ENCODE assay signal across 34 cellular contexts in genomic region chr11:102846292-102846691, GRCh38. TPM values are rescaled to one million over a fixed set of nuclear protein-coding genes. Genes with fewer than 3 reads are reported as not detected.
DNase-seq lines count a peak whose midpoint lies in the region; ATAC-seq, FAIRE-seq and TF ChIP-seq lines count a peak whose summit lies in the region.
"Had no signal": no experiment of that assay in that cellular context is flagged by ENCODE, and none has a peak within 500 bp of the region (broad histone marks: within the 10 kb centered on the region; RNA-seq: fewer than 3 reads in every experiment).

No MANE protein-coding gene starts in this region.

- no peak overlapping the region for H3K4me2 ChIP-seq in osteoblast (ENCODE audit: insufficient read depth, low read length)
- H3K4me2 ChIP-seq: neural progenitor cell had no signal

- no peaks in the 10 kb centered on the region for H3K9me3 ChIP-seq in osteoblast (ENCODE audit: low read depth, low read length)
- H3K9me3 ChIP-seq: BE2C, colonic mucosa, stomach had no signal

- no peaks in the 10 kb centered on the region for H3K79me2 ChIP-seq in osteoblast (ENCODE audit: insufficient read depth, low read length)

- H3K4me1 Mint-ChIP-seq in type B pancreatic cell (ENCODE audit: unreplicated experiment): no peaks in the 10 kb centered on the region
- H3K4me1 Mint-ChIP-seq: neural progenitor cell had no signal

- H3K27ac ChIP-seq in osteoblast (ENCODE audit: low read depth, low read length): no peak overlapping the region
- H3K27ac ChIP-seq: colonic mucosa, neural progenitor cell, stomach had no signal

- FAIRE-seq in HTR-8/SVneo (lab: Jason Lieb, UNC): no peak
- peak; percentile 52 for FAIRE-seq in RCC 7860 (lab: Jason Lieb, UNC)
- FAIRE-seq: GM12878, H54 had no signal

- H3K4me3 ChIP-seq in fibroblast of the aortic adventitia (ENCODE audit: low read depth, low read length): no peak overlapping the region
- H3K4me3 ChIP-seq in osteoblast (ENCODE audit: insufficient read depth, low read length): no peak overlapping the region
- H3K4me3 ChIP-seq: colonic mucosa, GM12878, neural progenitor cell, stomach had no signal

- TF ChIP-seq CTCF in fibroblast of the aortic adventitia (IDR thresholded peaks at IDR 0.05; ENCODE audit: insufficient read depth, low read length) (no peak), type B pancreatic cell (conservative IDR thresholded peaks at IDR 0.05) (no peak), osteoblast (IDR thresholded peaks at IDR 0.05; ENCODE audit: extremely low read depth, low read depth, low read length) (no peak)

- H3K4me3 Mint-ChIP-seq in type B pancreatic cell: no peak overlapping the region
- H3K4me3 Mint-ChIP-seq: activated naive CD8-positive, alpha-beta T cell; activated T-cell treated with anti-CD3 and anti-CD28 coated beads, Interleukin-2, amount 50 U/mL, for 24 hours; CD8-positive, alpha-beta T cell; neural progenitor cell; WTC11 had no signal

- DNase-seq in EL (peak; percentile 53), HTR-8/SVneo (ENCODE audit: insufficient read length, low spot score) (peak; percentile 24), RCC 7860 (ENCODE audit: low spot score) (peak; percentile 39), fibroblast of the aortic adventitia (ENCODE audit: low read depth) (peak; percentile 37), type B pancreatic cell (ENCODE audit: extremely low spot score, unreplicated experiment) (no peak), sciatic nerve (ENCODE audit: low spot score) (no peak), osteoblast (ENCODE audit: insufficient read length, low spot score, missing footprints) (no peak)
- DNase-seq: activated effector memory CD4-positive, alpha-beta T cell treated with anti-CD3 and anti-CD28 coated beads, Interleukin-2, amount 50 U/mL, for 16 hours; activated T-cell treated with anti-CD3 and anti-CD28 coated beads, Interleukin-2, amount 50 U/mL, for 24 hours; anterior cingulate cortex; BE2C; CD8-positive, alpha-beta T cell; colonic mucosa; DMS 273 treated with DMSO at 0.1 percent for 48 hours; effector memory CD4-positive, alpha-beta T cell; glutamatergic neuron; islet precursor cell; KBM-7; left ventricle myocardium superior; NCI-H2029; NCI-H524 treated with DMSO at 0.1 percent for 48 hours; posterior cingulate gyrus; right cardiac atrium; SIG-M5; stomach had no signal

- intact Hi-C loops in sciatic nerve (cut with DNase I): no loop called here

- H2AFZ ChIP-seq in osteoblast (ENCODE audit: low read length): no peak overlapping the region
- H2AFZ ChIP-seq: neural progenitor cell had no signal

- H3K9me3 Mint-ChIP-seq in type B pancreatic cell: no peaks in the 10 kb centered on the region
- H3K9me3 Mint-ChIP-seq: activated T-cell treated with anti-CD3 and anti-CD28 coated beads, Interleukin-2, amount 50 U/mL, for 24 hours; CD8-positive, alpha-beta T cell; neural progenitor cell had no signal

- no peak overlapping the region for H3K27ac Mint-ChIP-seq in type B pancreatic cell
- H3K27ac Mint-ChIP-seq: activated naive CD8-positive, alpha-beta T cell; activated T-cell treated with anti-CD3 and anti-CD28 coated beads, Interleukin-2, amount 50 U/mL, for 24 hours; CD8-positive, alpha-beta T cell; neural progenitor cell; WTC11 had no signal

- H3K36me3 ChIP-seq in osteoblast (ENCODE audit: insufficient read depth, low read length): no peaks in the 10 kb centered on the region
- H3K36me3 ChIP-seq: BE2C, colonic mucosa, neural progenitor cell, stomach had no signal

- H3K27me3 ChIP-seq in osteoblast (ENCODE audit: insufficient read depth, low read length): no peaks in the 10 kb centered on the region
- H3K27me3 ChIP-seq: colonic mucosa, neural progenitor cell, stomach had no signal

- H3K4me1 ChIP-seq in osteoblast (ENCODE audit: insufficient read depth, low read length): peaks cover 31% of the 10 kb centered on the region
- H3K4me1 ChIP-seq: BE2C, colonic mucosa, neural progenitor cell had no signal

- peaks cover 4% of the 10 kb centered on the region for H3K27me3 Mint-ChIP-seq in type B pancreatic cell

- ATAC-seq in sciatic nerve (no peak), GM18498 (IDR thresholded peaks at IDR 0.05; ENCODE audit: unreplicated experiment) (no peak)
- ATAC-seq: CD8-positive, alpha-beta T cell; GM12878; left ventricle myocardium superior; Panc1; right cardiac atrium; WTC11 had no signal

- H3K36me3 Mint-ChIP-seq in type B pancreatic cell: no peaks in the 10 kb centered on the region
- H3K36me3 Mint-ChIP-seq: activated naive CD8-positive, alpha-beta T cell; CD8-positive, alpha-beta T cell; neural progenitor cell; WTC11 had no signal

- no peaks in the 10 kb centered on the region for H4K20me1 ChIP-seq in osteoblast (ENCODE audit: insufficient read depth, low read length)

RNA-seq across cellular contexts. Expression of gene MMP3, which starts 2.9 kb away (rescaled TPM):
- total RNA-seq in fibroblast of the aortic adventitia (ENCODE audit: low replicate concordance): 3.3 TPM in 1 of 2 replicates, not detected in the other
- not detected in 2 replicates for total RNA-seq in type B pancreatic cell (ENCODE audit: low replicate concordance)
- total RNA-seq in sciatic nerve: 6.7 TPM
- total RNA-seq in osteoblast: 1.8 and 5.1 TPM in 2 replicates
- total RNA-seq: cardiac septum; CD8-positive, alpha-beta T cell; epithelial cell of proximal tubule; GM12878; left ventricle myocardium superior; right cardiac atrium; WTC11 had no signal

RNA-seq across cellular contexts. Expression of gene MMP12, which starts 28.5 kb away (rescaled TPM):
- total RNA-seq in fibroblast of the aortic adventitia (ENCODE audit: low replicate concordance) (not detected in 2 replicates), type B pancreatic cell (ENCODE audit: low replicate concordance) (0.27 TPM in 1 of 2 replicates, not detected in the other), sciatic nerve (0.22 TPM), osteoblast (under 0.01 and 0.36 TPM in 2 replicates)
- total RNA-seq: cardiac septum; CD8-positive, alpha-beta T cell; epithelial cell of proximal tubule; GM12878; left ventricle myocardium superior; right cardiac atrium; stomach; WTC11 had no signal

RNA-seq across cellular contexts. Expression of gene MMP1, which starts 48.3 kb away (rescaled TPM):
- total RNA-seq in fibroblast of the aortic adventitia (ENCODE audit: low replicate concordance): 13.2 and 3,834 TPM in 2 replicates
- 6.5 and 14.3 TPM in 2 replicates for total RNA-seq in type B pancreatic cell (ENCODE audit: low replicate concordance)
- total RNA-seq in sciatic nerve: 0.22 TPM
- total RNA-seq in osteoblast: 0.72 and 1.5 TPM in 2 replicates
- total RNA-seq: CD8-positive, alpha-beta T cell; GM12878; left ventricle myocardium superior; WTC11 had no signal

Comparison
In these comparisons a context has a peak if more than half of its experiments do, and no peak if none do; other contexts are left out.
1. DNase-seq: peak in EL (single experiment), HTR-8/SVneo (single experiment), RCC 7860 (single experiment) and fibroblast of the aortic adventitia (single experiment); none in type B pancreatic cell (single experiment), sciatic nerve (single experiment) and osteoblast (single experiment).